1 cellular context compared by ENCODE assay signal in the genomic region with DNA sequence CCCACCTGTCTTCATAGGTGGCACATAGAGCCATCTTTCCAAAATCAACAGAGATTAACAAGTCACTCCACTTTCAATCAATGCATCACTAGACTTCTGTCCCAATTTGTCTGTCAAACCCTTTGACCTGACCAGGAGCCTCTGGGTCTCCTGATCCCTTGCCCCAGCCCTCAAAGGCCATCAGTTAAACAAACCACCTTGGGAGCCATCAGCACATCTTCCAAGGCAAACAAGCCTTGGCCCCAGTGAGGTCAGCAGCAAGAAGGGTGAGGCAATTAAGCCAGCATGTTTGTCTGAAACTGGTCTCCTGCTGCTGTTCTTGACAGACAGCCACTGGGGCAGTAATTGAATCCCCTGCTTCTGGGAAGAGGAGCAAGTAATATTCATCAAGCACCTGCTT.
TF ChIP-seq lines count a peak whose summit lies in the region.

No MANE protein-coding gene starts in this region.

TF ChIP-seq in HepG2, 621 proteins besides CTCF, POLR2A, EP300 and RAD21 (continued from another document and continues in another):
- TF ChIP-seq, protein P1, sequence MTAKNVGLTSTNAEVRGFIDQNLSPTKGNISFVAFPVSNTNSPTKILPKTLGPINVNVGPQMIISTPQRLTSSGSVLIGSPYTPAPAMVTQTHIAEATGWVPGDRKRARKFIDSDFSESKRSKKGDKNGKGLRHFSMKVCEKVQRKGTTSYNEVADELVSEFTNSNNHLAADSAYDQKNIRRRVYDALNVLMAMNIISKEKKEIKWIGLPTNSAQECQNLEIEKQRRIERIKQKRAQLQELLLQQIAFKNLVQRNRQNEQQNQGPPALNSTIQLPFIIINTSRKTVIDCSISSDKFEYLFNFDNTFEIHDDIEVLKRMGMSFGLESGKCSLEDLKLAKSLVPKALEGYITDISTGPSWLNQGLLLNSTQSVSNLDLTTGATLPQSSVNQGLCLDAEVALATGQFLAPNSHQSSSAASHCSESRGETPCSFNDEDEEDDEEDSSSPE (CRISPR knock-in tag; IDR thresholded peaks at IDR 0.05) = 0 out of 2 replicates have a peak, but pooled peaks have one; percentile 52
- TF ChIP-seq CBX1 (IDR thresholded peaks at IDR 0.05; ENCODE audit: low read depth) (peak; percentile 65), MED13 (CRISPR knock-in tag; IDR thresholded peaks at IDR 0.05) (peak; percentile 99), KDM6A (CRISPR knock-in tag; IDR thresholded peaks at IDR 0.05; ENCODE audit: low read depth) (peak; percentile 36; the same call in 1 of the 2 replicates), ZMYM2 (CRISPR knock-in tag; IDR thresholded peaks at IDR 0.05) (peak; percentile 58; the same call in 1 of the 2 replicates), SIX4 (CRISPR knock-in tag; IDR thresholded peaks at IDR 0.05) (peak; percentile 76), TOE1 (CRISPR knock-in tag; IDR thresholded peaks at IDR 0.05) (no peak), SP5 (CRISPR knock-in tag; IDR thresholded peaks at IDR 0.05; ENCODE audit: borderline replicate concordance, low read depth) (peak; percentile 46; the same call in 1 of the 2 replicates), ZMAT3 (CRISPR knock-in tag; conservative IDR thresholded peaks at IDR 0.05) (no peak), DPF2 (CRISPR knock-in tag; IDR thresholded peaks at IDR 0.05; ENCODE audit: borderline replicate concordance, low read depth) (peak; percentile 64; the same call in 1 of the 2 replicates), NR2F1 (CRISPR knock-in tag; IDR thresholded peaks at IDR 0.05) (peak in 1 of 2 experiments; percentile 91; a peak in 2 of 4 replicates), JUN (CRISPR knock-in tag; IDR thresholded peaks at IDR 0.05) (peak; percentile 65; the same call in 1 of the 2 replicates), ZNF205 (CRISPR knock-in tag; IDR thresholded peaks at IDR 0.05) (peak; percentile 69; the same call in 1 of the 2 replicates), NFIB (CRISPR knock-in tag; IDR thresholded peaks at IDR 0.05; ENCODE audit: borderline replicate concordance) (no peak), RCOR2 (CRISPR knock-in tag; IDR thresholded peaks at IDR 0.05) (peak; percentile 88; the same call in 1 of the 2 replicates), NFATC3 (CRISPR knock-in tag; IDR thresholded peaks at IDR 0.05) (no peak), ZFP36L1 (CRISPR knock-in tag; IDR thresholded peaks at IDR 0.05) (no peak), ZNF296 (CRISPR knock-in tag; conservative IDR thresholded peaks at IDR 0.05) (no peak), THYN1 (CRISPR knock-in tag; IDR thresholded peaks at IDR 0.05; ENCODE audit: borderline replicate concordance, low read depth) (no peak), DNMT3B (CRISPR knock-in tag; conservative IDR thresholded peaks at IDR 0.05) (no peak), YEATS2 (CRISPR knock-in tag; IDR thresholded peaks at IDR 0.05; ENCODE audit: borderline replicate concordance) (no peak), ZNF569 (CRISPR knock-in tag; IDR thresholded peaks at IDR 0.05; ENCODE audit: borderline replicate concordance) (no peak), SETDB1 (CRISPR knock-in tag; IDR thresholded peaks at IDR 0.05; ENCODE audit: borderline replicate concordance) (no peak), FOXP1 (IDR thresholded peaks at IDR 0.05) (no peak), FOXP1 (CRISPR knock-in tag; IDR thresholded peaks at IDR 0.05) (peak; percentile 92), BRD4 (CRISPR knock-in tag; IDR thresholded peaks at IDR 0.05) (peak; percentile 95), ZNF589 (CRISPR knock-in tag; conservative IDR thresholded peaks at IDR 0.05) (0 out of 2 replicates have a peak, but pooled peaks have one; percentile 38), ADNP (CRISPR knock-in tag; IDR thresholded peaks at IDR 0.05) (0 out of 2 replicates have a peak, but pooled peaks have one; percentile 34), GATAD2A (CRISPR knock-in tag; IDR thresholded peaks at IDR 0.05) (peak; percentile 92), IKZF4 (CRISPR knock-in tag; IDR thresholded peaks at IDR 0.05; ENCODE audit: borderline replicate concordance, low read depth, not compliant biosample characterization) (no peak), ATF7 (IDR thresholded peaks at IDR 0.05) (no peak), ATF7 (CRISPR knock-in tag; IDR thresholded peaks at IDR 0.05) (peak; percentile 84; the same call in 1 of the 2 replicates), SOX13 (IDR thresholded peaks at IDR 0.05) (peak; percentile 60; the same call in 1 of the 2 replicates), SOX13 (CRISPR knock-in tag; conservative IDR thresholded peaks at IDR 0.05 in 1 of 2, IDR thresholded peaks at IDR 0.05 in 1 of 2) (peak in 1 of 2 experiments; percentile 88; a peak in 2 of 4 replicates), ZNF3 (CRISPR knock-in tag; IDR thresholded peaks at IDR 0.05) (no peak), CEBPB (IDR thresholded peaks at IDR 0.05; ENCODE audit: borderline replicate concordance, low read depth, low read length) (peak; percentile 34; the same call in 1 of the 2 replicates), HDAC1 (CRISPR knock-in tag; IDR thresholded peaks at IDR 0.05) (peak; percentile 65), MIXL1 (CRISPR knock-in tag; IDR thresholded peaks at IDR 0.05) (peak; percentile 83), HOXA3 (CRISPR knock-in tag; IDR thresholded peaks at IDR 0.05) (peak; percentile 93), KLF12 (CRISPR knock-in tag; IDR thresholded peaks at IDR 0.05; ENCODE audit: borderline replicate concordance) (peak; percentile 56; the same call in 1 of the 2 replicates), IRF2 (CRISPR knock-in tag; IDR thresholded peaks at IDR 0.05) (peak; percentile 72), MAFF (IDR thresholded peaks at IDR 0.05; ENCODE audit: low read depth, low read length) (no peak), ZNF350 (CRISPR knock-in tag; IDR thresholded peaks at IDR 0.05; ENCODE audit: borderline replicate concordance, low read depth) (no peak), ELF3 (CRISPR knock-in tag; IDR thresholded peaks at IDR 0.05) (no peak)
- TF ChIP-seq, protein P2, sequence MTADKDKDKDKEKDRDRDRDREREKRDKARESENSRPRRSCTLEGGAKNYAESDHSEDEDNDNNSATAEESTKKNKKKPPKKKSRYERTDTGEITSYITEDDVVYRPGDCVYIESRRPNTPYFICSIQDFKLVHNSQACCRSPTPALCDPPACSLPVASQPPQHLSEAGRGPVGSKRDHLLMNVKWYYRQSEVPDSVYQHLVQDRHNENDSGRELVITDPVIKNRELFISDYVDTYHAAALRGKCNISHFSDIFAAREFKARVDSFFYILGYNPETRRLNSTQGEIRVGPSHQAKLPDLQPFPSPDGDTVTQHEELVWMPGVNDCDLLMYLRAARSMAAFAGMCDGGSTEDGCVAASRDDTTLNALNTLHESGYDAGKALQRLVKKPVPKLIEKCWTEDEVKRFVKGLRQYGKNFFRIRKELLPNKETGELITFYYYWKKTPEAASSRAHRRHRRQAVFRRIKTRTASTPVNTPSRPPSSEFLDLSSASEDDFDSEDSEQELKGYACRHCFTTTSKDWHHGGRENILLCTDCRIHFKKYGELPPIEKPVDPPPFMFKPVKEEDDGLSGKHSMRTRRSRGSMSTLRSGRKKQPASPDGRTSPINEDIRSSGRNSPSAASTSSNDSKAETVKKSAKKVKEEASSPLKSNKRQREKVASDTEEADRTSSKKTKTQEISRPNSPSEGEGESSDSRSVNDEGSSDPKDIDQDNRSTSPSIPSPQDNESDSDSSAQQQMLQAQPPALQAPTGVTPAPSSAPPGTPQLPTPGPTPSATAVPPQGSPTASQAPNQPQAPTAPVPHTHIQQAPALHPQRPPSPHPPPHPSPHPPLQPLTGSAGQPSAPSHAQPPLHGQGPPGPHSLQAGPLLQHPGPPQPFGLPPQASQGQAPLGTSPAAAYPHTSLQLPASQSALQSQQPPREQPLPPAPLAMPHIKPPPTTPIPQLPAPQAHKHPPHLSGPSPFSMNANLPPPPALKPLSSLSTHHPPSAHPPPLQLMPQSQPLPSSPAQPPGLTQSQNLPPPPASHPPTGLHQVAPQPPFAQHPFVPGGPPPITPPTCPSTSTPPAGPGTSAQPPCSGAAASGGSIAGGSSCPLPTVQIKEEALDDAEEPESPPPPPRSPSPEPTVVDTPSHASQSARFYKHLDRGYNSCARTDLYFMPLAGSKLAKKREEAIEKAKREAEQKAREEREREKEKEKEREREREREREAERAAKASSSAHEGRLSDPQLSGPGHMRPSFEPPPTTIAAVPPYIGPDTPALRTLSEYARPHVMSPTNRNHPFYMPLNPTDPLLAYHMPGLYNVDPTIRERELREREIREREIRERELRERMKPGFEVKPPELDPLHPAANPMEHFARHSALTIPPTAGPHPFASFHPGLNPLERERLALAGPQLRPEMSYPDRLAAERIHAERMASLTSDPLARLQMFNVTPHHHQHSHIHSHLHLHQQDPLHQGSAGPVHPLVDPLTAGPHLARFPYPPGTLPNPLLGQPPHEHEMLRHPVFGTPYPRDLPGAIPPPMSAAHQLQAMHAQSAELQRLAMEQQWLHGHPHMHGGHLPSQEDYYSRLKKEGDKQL (CRISPR knock-in tag; IDR thresholded peaks at IDR 0.05; ENCODE audit: low read depth) = peak; percentile 77; the same call in 1 of the 2 replicates
- TF ChIP-seq, protein P3, sequence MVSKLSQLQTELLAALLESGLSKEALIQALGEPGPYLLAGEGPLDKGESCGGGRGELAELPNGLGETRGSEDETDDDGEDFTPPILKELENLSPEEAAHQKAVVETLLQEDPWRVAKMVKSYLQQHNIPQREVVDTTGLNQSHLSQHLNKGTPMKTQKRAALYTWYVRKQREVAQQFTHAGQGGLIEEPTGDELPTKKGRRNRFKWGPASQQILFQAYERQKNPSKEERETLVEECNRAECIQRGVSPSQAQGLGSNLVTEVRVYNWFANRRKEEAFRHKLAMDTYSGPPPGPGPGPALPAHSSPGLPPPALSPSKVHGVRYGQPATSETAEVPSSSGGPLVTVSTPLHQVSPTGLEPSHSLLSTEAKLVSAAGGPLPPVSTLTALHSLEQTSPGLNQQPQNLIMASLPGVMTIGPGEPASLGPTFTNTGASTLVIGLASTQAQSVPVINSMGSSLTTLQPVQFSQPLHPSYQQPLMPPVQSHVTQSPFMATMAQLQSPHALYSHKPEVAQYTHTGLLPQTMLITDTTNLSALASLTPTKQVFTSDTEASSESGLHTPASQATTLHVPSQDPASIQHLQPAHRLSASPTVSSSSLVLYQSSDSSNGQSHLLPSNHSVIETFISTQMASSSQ (IDR thresholded peaks at IDR 0.05; ENCODE audit: low read depth) = peak; percentile 49; the same call in 1 of the 2 replicates
- TF ChIP-seq, protein P3 (CRISPR knock-in tag; IDR thresholded peaks at IDR 0.05; ENCODE audit: borderline replicate concordance) = peak; percentile 81; the same call in 1 of the 2 replicates
- TF ChIP-seq, protein P4, sequence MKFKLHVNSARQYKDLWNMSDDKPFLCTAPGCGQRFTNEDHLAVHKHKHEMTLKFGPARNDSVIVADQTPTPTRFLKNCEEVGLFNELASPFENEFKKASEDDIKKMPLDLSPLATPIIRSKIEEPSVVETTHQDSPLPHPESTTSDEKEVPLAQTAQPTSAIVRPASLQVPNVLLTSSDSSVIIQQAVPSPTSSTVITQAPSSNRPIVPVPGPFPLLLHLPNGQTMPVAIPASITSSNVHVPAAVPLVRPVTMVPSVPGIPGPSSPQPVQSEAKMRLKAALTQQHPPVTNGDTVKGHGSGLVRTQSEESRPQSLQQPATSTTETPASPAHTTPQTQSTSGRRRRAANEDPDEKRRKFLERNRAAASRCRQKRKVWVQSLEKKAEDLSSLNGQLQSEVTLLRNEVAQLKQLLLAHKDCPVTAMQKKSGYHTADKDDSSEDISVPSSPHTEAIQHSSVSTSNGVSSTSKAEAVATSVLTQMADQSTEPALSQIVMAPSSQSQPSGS (CRISPR knock-in tag; IDR thresholded peaks at IDR 0.05) = peak; percentile 88
- TF ChIP-seq, protein P5, sequence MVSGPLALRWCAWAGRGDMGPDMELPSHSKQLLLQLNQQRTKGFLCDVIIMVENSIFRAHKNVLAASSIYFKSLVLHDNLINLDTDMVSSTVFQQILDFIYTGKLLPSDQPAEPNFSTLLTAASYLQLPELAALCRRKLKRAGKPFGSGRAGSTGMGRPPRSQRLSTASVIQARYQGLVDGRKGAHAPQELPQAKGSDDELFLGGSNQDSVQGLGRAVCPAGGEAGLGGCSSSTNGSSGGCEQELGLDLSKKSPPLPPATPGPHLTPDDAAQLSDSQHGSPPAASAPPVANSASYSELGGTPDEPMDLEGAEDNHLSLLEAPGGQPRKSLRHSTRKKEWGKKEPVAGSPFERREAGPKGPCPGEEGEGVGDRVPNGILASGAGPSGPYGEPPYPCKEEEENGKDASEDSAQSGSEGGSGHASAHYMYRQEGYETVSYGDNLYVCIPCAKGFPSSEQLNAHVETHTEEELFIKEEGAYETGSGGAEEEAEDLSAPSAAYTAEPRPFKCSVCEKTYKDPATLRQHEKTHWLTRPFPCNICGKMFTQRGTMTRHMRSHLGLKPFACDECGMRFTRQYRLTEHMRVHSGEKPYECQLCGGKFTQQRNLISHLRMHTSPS (CRISPR knock-in tag; IDR thresholded peaks at IDR 0.05; ENCODE audit: low read depth) = peak; percentile 49; the same call in 1 of the 2 replicates
- TF ChIP-seq, protein P6, sequence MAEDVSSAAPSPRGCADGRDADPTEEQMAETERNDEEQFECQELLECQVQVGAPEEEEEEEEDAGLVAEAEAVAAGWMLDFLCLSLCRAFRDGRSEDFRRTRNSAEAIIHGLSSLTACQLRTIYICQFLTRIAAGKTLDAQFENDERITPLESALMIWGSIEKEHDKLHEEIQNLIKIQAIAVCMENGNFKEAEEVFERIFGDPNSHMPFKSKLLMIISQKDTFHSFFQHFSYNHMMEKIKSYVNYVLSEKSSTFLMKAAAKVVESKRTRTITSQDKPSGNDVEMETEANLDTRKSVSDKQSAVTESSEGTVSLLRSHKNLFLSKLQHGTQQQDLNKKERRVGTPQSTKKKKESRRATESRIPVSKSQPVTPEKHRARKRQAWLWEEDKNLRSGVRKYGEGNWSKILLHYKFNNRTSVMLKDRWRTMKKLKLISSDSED (CRISPR knock-in tag; IDR thresholded peaks at IDR 0.05) = no peak
- TF ChIP-seq, protein P7, sequence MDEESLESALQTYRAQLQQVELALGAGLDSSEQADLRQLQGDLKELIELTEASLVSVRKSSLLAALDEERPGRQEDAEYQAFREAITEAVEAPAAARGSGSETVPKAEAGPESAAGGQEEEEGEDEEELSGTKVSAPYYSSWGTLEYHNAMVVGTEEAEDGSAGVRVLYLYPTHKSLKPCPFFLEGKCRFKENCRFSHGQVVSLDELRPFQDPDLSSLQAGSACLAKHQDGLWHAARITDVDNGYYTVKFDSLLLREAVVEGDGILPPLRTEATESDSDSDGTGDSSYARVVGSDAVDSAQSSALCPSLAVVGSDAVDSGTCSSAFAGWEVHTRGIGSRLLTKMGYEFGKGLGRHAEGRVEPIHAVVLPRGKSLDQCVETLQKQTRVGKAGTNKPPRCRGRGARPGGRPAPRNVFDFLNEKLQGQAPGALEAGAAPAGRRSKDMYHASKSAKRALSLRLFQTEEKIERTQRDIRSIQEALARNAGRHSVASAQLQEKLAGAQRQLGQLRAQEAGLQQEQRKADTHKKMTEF (CRISPR knock-in tag; IDR thresholded peaks at IDR 0.05) = peak; percentile 66; the same call in 1 of the 2 replicates
